8 cellular contexts compared by ENCODE assay signal in the genomic region with DNA sequence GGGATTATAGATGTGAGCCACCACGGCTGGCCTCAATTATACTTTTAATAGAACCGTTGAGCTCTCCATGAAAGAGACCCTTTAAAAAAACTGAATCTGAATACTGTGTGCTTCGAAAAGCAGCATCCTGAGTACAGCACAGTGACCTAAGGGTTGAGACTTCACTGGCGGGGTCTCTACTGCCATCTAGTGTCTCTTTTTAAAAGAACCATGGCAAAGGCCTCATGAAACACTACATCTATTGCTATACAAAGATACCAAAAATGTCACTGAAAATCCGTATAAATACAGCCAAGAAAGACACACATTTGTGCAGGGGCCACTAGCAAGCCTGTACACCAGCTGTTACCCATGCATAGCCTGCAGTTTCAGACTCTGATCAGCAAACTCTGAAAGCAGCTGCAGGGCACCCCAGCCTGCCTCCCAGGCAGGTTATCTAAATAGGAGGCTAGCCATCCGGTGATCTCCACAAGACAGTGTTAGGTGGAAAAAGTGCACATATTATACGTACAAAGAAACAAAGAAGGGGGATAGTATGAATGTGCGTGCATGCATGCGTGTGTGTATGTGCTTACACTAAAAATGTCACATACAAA. TPM values are rescaled to one million over a fixed set of nuclear protein-coding genes. Genes with fewer than 3 reads are reported as not detected.
DNase-seq lines count a peak whose midpoint lies in the region; ATAC-seq, FAIRE-seq and TF ChIP-seq lines count a peak whose summit lies in the region.

No MANE protein-coding gene starts in this region.

- no peak overlapping the region for H2AK5ac ChIP-seq in H1 (ENCODE audit: low read depth, low read length)
- H2AK5ac ChIP-seq in mesenchymal stem cell (ENCODE audit: low read length, severe bottlenecking): peak overlapping the region; percentile 82

- no peaks in the 10 kb centered on the region for H3K79me2 ChIP-seq in H1 (ENCODE audit: control insufficient read depth in 1 of 2, insufficient read depth in 2 of 2, low read length in 2 of 2)

- no peak overlapping the region for H3K4me2 ChIP-seq in H1 (ENCODE audit: insufficient read depth in 1 of 2, low read depth in 2 of 2, low read length in 2 of 2)
- H3K4me2 ChIP-seq in mesenchymal stem cell (ENCODE audit: low read length, poor library complexity, severe bottlenecking): no peak overlapping the region

- peak; percentile 51 to 57 for TF ChIP-seq RAD21 in H1 (IDR thresholded peaks at IDR 0.05 in 1 of 2, conservative IDR thresholded peaks at IDR 0.05 in 1 of 2; ENCODE audit: low read depth in 2 of 2, low read length in 2 of 2)

- H3K27ac ChIP-seq in C4-2B (no peak overlapping the region), WERI-Rb-1 (no peak overlapping the region), H1 (ENCODE audit: low read depth, low read length) (no peak overlapping the region), mesenchymal stem cell (ENCODE audit: low read length, poor library complexity, severe bottlenecking) (peak overlapping the region; percentile 44), tibial nerve (no peak overlapping the region)

- TF ChIP-seq CTCF in C4-2B (conservative IDR thresholded peaks at IDR 0.05): peak; percentile 95
- TF ChIP-seq CTCF in GM20000 (IDR thresholded peaks at IDR 0.05; ENCODE audit: extremely low read depth, missing control alignments): peak; percentile 69
- peak; percentile 86 for TF ChIP-seq CTCF in WERI-Rb-1 (IDR thresholded peaks at IDR 0.05; ENCODE audit: low read depth, low read length)
- peak in 2 of 3 experiments; percentile 54 to 72; a peak in 3 of 4 replicates for TF ChIP-seq CTCF in H1 (IDR thresholded peaks at IDR 0.05; ENCODE audit: control extremely low read depth in 1 of 3, insufficient read depth in 1 of 3, low read depth in 1 of 3, low read length in 3 of 3)
- peak; percentile 58 to 78 (median 72) for TF ChIP-seq CTCF in tibial nerve (IDR thresholded peaks at IDR 0.05)

- H3K4me3 ChIP-seq in WERI-Rb-1 (ENCODE audit: low read depth, low read length) (no peak overlapping the region), H1 (ENCODE audit: extremely low read depth in 1 of 4, insufficient read depth in 2 of 4, low read depth in 3 of 4, low read length in 4 of 4) (no peak overlapping the region), mesenchymal stem cell (ENCODE audit: insufficient read depth in 1 of 2, low read depth in 1 of 2, low read length in 2 of 2) (no peak overlapping the region), tibial nerve (no peak overlapping the region)

- no peaks in the 10 kb centered on the region for H3K23me2 ChIP-seq in H1 (ENCODE audit: low read depth, low read length)

- no peak overlapping the region for H3K14ac ChIP-seq in H1 (ENCODE audit: insufficient read length)
- no peak overlapping the region for H3K14ac ChIP-seq in mesenchymal stem cell (ENCODE audit: low read length in 2 of 2)

- H3K36me3 ChIP-seq in WERI-Rb-1 (peaks cover 98% of the 10 kb centered on the region), H1 (ENCODE audit: control insufficient read depth in 2 of 4, insufficient read depth in 4 of 4, low read length in 3 of 4) (peaks cover 25 to 52% (median 45%) of the 10 kb centered on the region in 4 experiments), mesenchymal stem cell (ENCODE audit: control insufficient read depth in 1 of 2, insufficient read depth in 2 of 2, low read depth in 1 of 2, low read length in 2 of 2) (peaks cover 60 to 82% of the 10 kb centered on the region in 2 experiments), tibial nerve (peaks cover 0 to 89% (median 13%) of the 10 kb centered on the region in 3 donors)

- peaks cover 0 to 9% of the 10 kb centered on the region in 2 experiments for H4K20me1 ChIP-seq in H1 (replicated peaks in 1 of 2; ENCODE audit: control insufficient read depth in 1 of 2, insufficient read depth in 2 of 2, low read length in 2 of 2)

- H4K91ac ChIP-seq in H1 (replicated peaks; ENCODE audit: insufficient read length, low read length) (no peak overlapping the region), mesenchymal stem cell (ENCODE audit: low read length) (no peak overlapping the region)

- no peak overlapping the region for H2BK15ac ChIP-seq in H1 (ENCODE audit: low read length)
- H2BK15ac ChIP-seq in mesenchymal stem cell (ENCODE audit: low read depth, poor library complexity, severe bottlenecking): no peak overlapping the region

- no peak overlapping the region for H2BK12ac ChIP-seq in H1 (ENCODE audit: low read depth, low read length)
- no peak overlapping the region for H2BK12ac ChIP-seq in mesenchymal stem cell (ENCODE audit: low read length in 2 of 2)

- no peaks in the 10 kb centered on the region for H3K9me3 ChIP-seq in WERI-Rb-1 (ENCODE audit: severe bottlenecking)
- no peaks in the 10 kb centered on the region for H3K9me3 ChIP-seq in H1 (ENCODE audit: insufficient read depth in 2 of 2, low read depth in 1 of 2, low read length in 1 of 2)
- H3K9me3 ChIP-seq in mesenchymal stem cell (ENCODE audit: control insufficient read depth, low read length): no peaks in the 10 kb centered on the region
- H3K9me3 ChIP-seq in tibial nerve: no peaks in the 10 kb centered on the region

- TF ChIP-seq POLR2A in H1 (IDR thresholded peaks at IDR 0.05; ENCODE audit: control extremely low read depth in 1 of 2, low read depth in 2 of 2, low read length in 2 of 2): no peak
- no peak for TF ChIP-seq POLR2A in tibial nerve (IDR thresholded peaks at IDR 0.05)

- no peak overlapping the region for H2BK20ac ChIP-seq in H1 (ENCODE audit: low read length)

- H3K9ac ChIP-seq in H1 (replicated peaks in 1 of 4; ENCODE audit: extremely low read depth in 1 of 4, low read depth in 3 of 4, low read length in 3 of 4) (no peak overlapping the region), mesenchymal stem cell (ENCODE audit: low read length) (peak overlapping the region; percentile 13)

- WGBS in H1 (ENCODE audit: extremely low coverage in 1 of 2, insufficient coverage in 1 of 2, insufficient read length in 1 of 2, insufficient replicate concordance in 2 of 2, low coverage in 1 of 2, low lambda C conversion rate in 2 of 2, missing lambda C conversion rate in 1 of 2), 2 experiments: 78% methylated on average over 9 of the region's 9 CpGs; no CpG with 5 or more reads in 1 of the 2 experiments
- 30% methylated on average over 6 of the region's 9 CpGs for WGBS in mesenchymal stem cell
- WGBS in tibial nerve, 2 donors: 35 to 37% methylated on average over 9 of the region's 9 CpGs

- H3K4ac ChIP-seq in H1 (replicated peaks; ENCODE audit: insufficient read length, low read depth, low read length) (no peak overlapping the region), mesenchymal stem cell (ENCODE audit: low read depth in 1 of 2, low read length in 2 of 2) (no peak overlapping the region)

- no peak overlapping the region for H4K5ac ChIP-seq in H1 (ENCODE audit: insufficient read length, low read depth, low read length)

- no peaks in the 10 kb centered on the region for H3K27me3 ChIP-seq in WERI-Rb-1 (ENCODE audit: insufficient read depth, low read depth, severe bottlenecking)
- H3K27me3 ChIP-seq in H1 (replicated peaks in 1 of 4; ENCODE audit: control insufficient read depth in 3 of 4, extremely low read depth in 1 of 4, insufficient read depth in 3 of 4, low read length in 3 of 4): no peaks in the 10 kb centered on the region
- no peaks in the 10 kb centered on the region for H3K27me3 ChIP-seq in mesenchymal stem cell (ENCODE audit: control insufficient read depth in 1 of 2, insufficient read depth in 1 of 2, low read length in 2 of 2)
- H3K27me3 ChIP-seq in tibial nerve: no peaks in the 10 kb centered on the region

- H3K18ac ChIP-seq in H1 (ENCODE audit: extremely low read depth, low read length): no peak overlapping the region
- H3K18ac ChIP-seq in mesenchymal stem cell (ENCODE audit: low read depth in 1 of 2, low read length in 2 of 2): peak overlapping the region in 1 of 2 experiments; percentile 21

- CTCF ChIA-PET in H1 (lab: Charles Lee; ENCODE audit: partially characterized antibody): interaction anchor here (0.6 to 4.1 kb wide), 34 partner anchors 8 to 1206 kb away, joined by 3 to 31 read pairs (median 4); no protein-coding TSS in a partner anchor

- H3K4me1 ChIP-seq in H1 (replicated peaks in 1 of 4; ENCODE audit: control insufficient read depth in 3 of 4, insufficient read depth in 4 of 4, low read length in 3 of 4): no peaks in the 10 kb centered on the region
- peaks cover 15% of the 10 kb centered on the region for H3K4me1 ChIP-seq in mesenchymal stem cell (ENCODE audit: control insufficient read depth, insufficient read depth, low read depth, low read length)
- peaks cover 0 to 4% (median 0%) of the 10 kb centered on the region in 4 donors for H3K4me1 ChIP-seq in tibial nerve

- POLR2A ChIA-PET in H1 (lab: Charles Lee; ENCODE audit: partially characterized antibody): interaction anchor here (1.1 to 1.5 kb wide), 4 partner anchors 24 to 65 kb away, joined by 3 to 5 read pairs (median 4); partner anchors contain the start of genes CCDC137 and OXLD1

- H3K79me1 ChIP-seq in H1 (ENCODE audit: low read depth, low read length) (peaks cover 7% of the 10 kb centered on the region), mesenchymal stem cell (replicated peaks; ENCODE audit: low read length, poor library complexity, severe bottlenecking) (peaks cover 29% of the 10 kb centered on the region)

- H2BK5ac ChIP-seq in H1 (ENCODE audit: low read depth, low read length): no peak overlapping the region
- H2BK5ac ChIP-seq in mesenchymal stem cell (ENCODE audit: low read depth, low read length, poor library complexity, severe bottlenecking): no peak overlapping the region

- H4K8ac ChIP-seq in H1 (ENCODE audit: extremely low read depth, insufficient read depth, low read length) (peak overlapping the region; percentile 85; the same call in 1 of the 2 replicates), mesenchymal stem cell (ENCODE audit: low read length) (no peak overlapping the region)

- TF ChIP-seq EP300 in H1 (IDR thresholded peaks at IDR 0.05; ENCODE audit: borderline replicate concordance in 1 of 2, low read depth in 2 of 2, low read length in 2 of 2) (no peak), tibial nerve (IDR thresholded peaks at IDR 0.05) (no peak)

- no peak overlapping the region for H2AFZ ChIP-seq in H1 (ENCODE audit: low read length)
- no peak overlapping the region for H2AFZ ChIP-seq in mesenchymal stem cell (ENCODE audit: low read depth, low read length)

- H3K23ac ChIP-seq in H1 (ENCODE audit: insufficient read length): no peak overlapping the region
- H3K23ac ChIP-seq in mesenchymal stem cell (ENCODE audit: low read length in 2 of 2): no peak overlapping the region

- ATAC-seq in GM21515 (IDR thresholded peaks at IDR 0.05; ENCODE audit: unreplicated experiment): no peak

- no peak overlapping the region for H2BK120ac ChIP-seq in H1 (replicated peaks; ENCODE audit: low read depth, low read length)
- H2BK120ac ChIP-seq in mesenchymal stem cell (ENCODE audit: low read depth, low read length): no peak overlapping the region

- DNase-seq in GM20000 (ENCODE audit: low spot score) (peak; percentile 80), NCI-H226 (peak; percentile 37), WERI-Rb-1 (peak; percentile 50), H1 (ENCODE audit: low read depth in 1 of 2, low spot score in 2 of 2) (peak in 1 of 2 experiments; percentile 50), mesenchymal stem cell (peak; percentile 81), tibial nerve (ENCODE audit: low spot score in 2 of 2) (peak in 1 of 2 donors; percentile 48)

- H3K56ac ChIP-seq in H1 (replicated peaks; ENCODE audit: insufficient read length, low read depth, low read length): no peak overlapping the region

- FAIRE-seq in H1 (lab: Jason Lieb, UNC): peak; percentile 66

RNA-seq across cellular contexts. Expression of gene NPLOC4, which starts 35.3 kb away (rescaled TPM):
- total RNA-seq in H1 (2021; fragmentation: NEBNext Ultra II Directional; extraction: Animal tissue kit (Norgen Biotek cat#: 25700)): 79.8 and 92.7 TPM in 2 replicates
- 70.7 and 75.0 TPM in 2 replicates for polyA plus RNA-seq in H1 (2011; rRNA removed)
- polyA plus RNA-seq in H1 (2011; cell fraction: cytosol; rRNA removed): 60.9 TPM
- 89.5 TPM for polyA plus RNA-seq in H1 (2011; cell fraction: nucleus; rRNA removed)
- 39.4 to 58.7 TPM (median 48.0 TPM) in 4 replicates for polyA plus RNA-seq in H1 (2012, experiment 1 of 2)
- 45.3 TPM for polyA plus RNA-seq in H1 (2012, experiment 2 of 2)
- polyA plus RNA-seq in H1 (2013, experiment 1 of 2): 57.3 TPM
- 54.4 TPM for polyA plus RNA-seq in H1 (2013, experiment 2 of 2)
- 155 and 210 TPM in 2 replicates for polyA minus RNA-seq in H1 (2011; rRNA and poly(A)+ RNA removed)
- 65.4 TPM for polyA minus RNA-seq in H1 (2011; cell fraction: cytosol; rRNA and poly(A)+ RNA removed)
- polyA minus RNA-seq in H1 (2011; cell fraction: nucleus; rRNA and poly(A)+ RNA removed): 47.0 TPM
- 76.1 TPM for polyA plus RNA-seq in mesenchymal stem cell (2013, experiment 1 of 2)
- polyA plus RNA-seq in mesenchymal stem cell (2013, experiment 2 of 2): 80.0 TPM
- total RNA-seq in tibial nerve: 10 to 100 TPM; 51.1 to 79.2 (median 62.1) TPM

RNA-seq across cellular contexts. Expression of gene TSPAN10, which starts 35.4 kb away (rescaled TPM):
- 0.96 and 0.99 TPM in 2 replicates for total RNA-seq in H1 (2021; fragmentation: NEBNext Ultra II Directional; extraction: Animal tissue kit (Norgen Biotek cat#: 25700))
- polyA plus RNA-seq in H1 (2011; rRNA removed): 0.83 and 1.1 TPM in 2 replicates
- 0.89 TPM for polyA plus RNA-seq in H1 (2011; cell fraction: cytosol; rRNA removed)
- 2.1 TPM for polyA plus RNA-seq in H1 (2011; cell fraction: nucleus; rRNA removed)
- 0.68 to 1.2 TPM (median 0.97 TPM) in 4 replicates for polyA plus RNA-seq in H1 (2012, experiment 1 of 2)
- polyA plus RNA-seq in H1 (2012, experiment 2 of 2): 0.60 TPM
- 0.45 TPM for polyA plus RNA-seq in H1 (2013, experiment 1 of 2)
- 0.64 TPM for polyA plus RNA-seq in H1 (2013, experiment 2 of 2)
- polyA minus RNA-seq in H1 (2011; rRNA and poly(A)+ RNA removed): 0.98 and 3.4 TPM in 2 replicates
- 1.1 TPM for polyA minus RNA-seq in H1 (2011; cell fraction: cytosol; rRNA and poly(A)+ RNA removed)
- 1.8 TPM for polyA minus RNA-seq in H1 (2011; cell fraction: nucleus; rRNA and poly(A)+ RNA removed)
- 2.0 TPM for polyA plus RNA-seq in mesenchymal stem cell (2013, experiment 1 of 2)
- polyA plus RNA-seq in mesenchymal stem cell (2013, experiment 2 of 2): 1.8 TPM
- under 1 TPM in 2 of 4 donors, not detected in 2; 0.22 to 0.84 TPM for total RNA-seq in tibial nerve

RNA-seq across cellular contexts. Expression of gene FAAP100, which starts 49.5 kb away (rescaled TPM):
- 37.9 and 41.8 TPM in 2 replicates for total RNA-seq in H1 (2021; fragmentation: NEBNext Ultra II Directional; extraction: Animal tissue kit (Norgen Biotek cat#: 25700))
- 23.2 and 33.1 TPM in 2 replicates for polyA plus RNA-seq in H1 (2011; rRNA removed)
- polyA plus RNA-seq in H1 (2011; cell fraction: cytosol; rRNA removed): 28.9 TPM
- polyA plus RNA-seq in H1 (2011; cell fraction: nucleus; rRNA removed): 69.4 TPM
- polyA plus RNA-seq in H1 (2012, experiment 1 of 2): 17.1 to 31.4 TPM (median 28.6 TPM) in 4 replicates
- polyA plus RNA-seq in H1 (2012, experiment 2 of 2): 25.6 TPM
- 16.0 TPM for polyA plus RNA-seq in H1 (2013, experiment 1 of 2)
- polyA plus RNA-seq in H1 (2013, experiment 2 of 2): 16.3 TPM
- polyA minus RNA-seq in H1 (2011; rRNA and poly(A)+ RNA removed): 13.3 and 19.4 TPM in 2 replicates
- 18.1 TPM for polyA minus RNA-seq in H1 (2011; cell fraction: cytosol; rRNA and poly(A)+ RNA removed)
- 33.6 TPM for polyA minus RNA-seq in H1 (2011; cell fraction: nucleus; rRNA and poly(A)+ RNA removed)
- polyA plus RNA-seq in mesenchymal stem cell (2013, experiment 1 of 2): 10.1 TPM
- 10.3 TPM for polyA plus RNA-seq in mesenchymal stem cell (2013, experiment 2 of 2)
- total RNA-seq in tibial nerve: 10 to 100 TPM; 20.1 to 41.7 (median 26.7) TPM

RNA-seq across cellular contexts. Expression of gene PDE6G, which starts 54.7 kb away (rescaled TPM):
- 5.8 and 6.4 TPM in 2 replicates for total RNA-seq in H1 (2021; fragmentation: NEBNext Ultra II Directional; extraction: Animal tissue kit (Norgen Biotek cat#: 25700))
- 12.9 and 15.1 TPM in 2 replicates for polyA plus RNA-seq in H1 (2011; rRNA removed)
- 7.8 TPM for polyA plus RNA-seq in H1 (2011; cell fraction: cytosol; rRNA removed)
- 8.5 TPM for polyA plus RNA-seq in H1 (2011; cell fraction: nucleus; rRNA removed)
- polyA plus RNA-seq in H1 (2012, experiment 1 of 2): 7.9 to 8.8 TPM (median 8.4 TPM) in 4 replicates
- 11.4 TPM for polyA plus RNA-seq in H1 (2012, experiment 2 of 2)
- 6.9 TPM for polyA plus RNA-seq in H1 (2013, experiment 1 of 2)
- 5.8 TPM for polyA plus RNA-seq in H1 (2013, experiment 2 of 2)
- 1.6 and 5.0 TPM in 2 replicates for polyA minus RNA-seq in H1 (2011; rRNA and poly(A)+ RNA removed)
- 3.7 TPM for polyA minus RNA-seq in H1 (2011; cell fraction: cytosol; rRNA and poly(A)+ RNA removed)
- 1.5 TPM for polyA minus RNA-seq in H1 (2011; cell fraction: nucleus; rRNA and poly(A)+ RNA removed)
- polyA plus RNA-seq in mesenchymal stem cell (2013, experiment 1 of 2): 0.08 TPM
- 0.14 TPM for polyA plus RNA-seq in mesenchymal stem cell (2013, experiment 2 of 2)
- total RNA-seq in tibial nerve: not detected
